Comparison of ENCODE assay signal across 8 cellular contexts in the genomic region with DNA sequence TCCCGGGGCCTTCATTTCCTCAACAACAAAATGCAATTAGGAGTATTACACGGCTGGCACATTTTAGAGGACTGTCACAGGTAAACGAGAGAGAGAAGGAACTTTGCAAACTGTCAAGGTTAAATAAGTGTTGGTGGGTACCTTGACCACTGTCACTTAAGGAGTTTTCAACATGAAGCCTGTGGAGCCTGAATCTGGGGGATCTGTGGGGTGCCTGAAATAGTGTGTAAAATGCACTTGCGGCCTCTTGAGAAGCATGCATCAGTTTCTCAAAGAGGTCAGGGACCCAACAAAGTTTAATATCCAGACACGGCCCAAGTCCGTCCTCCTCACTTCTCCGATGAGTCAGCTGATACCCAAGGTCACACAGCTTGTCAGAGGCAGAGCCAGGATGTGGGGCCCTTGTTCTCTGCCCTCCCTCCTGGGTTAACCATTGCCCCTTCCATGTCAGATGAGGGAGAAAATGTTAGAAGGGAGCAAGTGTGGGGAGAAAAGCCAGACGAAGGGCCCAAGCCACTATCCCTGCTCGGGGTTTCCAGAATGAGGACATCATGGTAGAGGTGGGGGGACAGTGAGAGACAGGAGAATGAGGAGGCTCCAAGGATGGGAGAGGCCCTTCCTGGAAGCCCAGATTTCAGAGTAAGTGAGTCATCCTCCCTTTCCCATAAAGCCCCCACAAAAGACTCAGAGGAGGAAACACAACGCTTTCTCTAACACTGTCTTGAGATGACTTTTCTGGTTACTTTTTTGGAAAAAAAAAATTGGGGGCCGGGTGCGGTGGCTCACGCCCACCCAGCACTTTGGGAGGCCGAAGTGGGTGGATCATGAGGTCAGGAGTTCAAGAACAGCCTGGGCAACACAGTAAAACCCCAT. TPM values are rescaled to one million over a fixed set of nuclear protein-coding genes. Genes with fewer than 3 reads are reported as not detected.
A peak's percentile ranks its signal among the peaks of the same experiment; 100 is the strongest.
DNase-seq lines count a peak whose midpoint lies in the region; ATAC-seq lines count a peak whose summit lies in the region.

No MANE protein-coding gene starts in this region.

- ATAC-seq in activated T-cell treated with anti-CD3 and anti-CD28 coated beads, Interleukin-2, amount 50 U/mL, for 72 hours (replicated peaks in 1 of 2), result peak; percentile 43 to 58
- peak; percentile 60 for ATAC-seq in stimulated activated naive CD8-positive, alpha-beta T cell treated with anti-CD3 and anti-CD28 coated beads, Interleukin-15, amount 100 ng/mL, for 72 hours

- peaks cover 61% of the 10 kb centered on the region for H3K4me1 Mint-ChIP-seq in activated T-cell treated with anti-CD3 and anti-CD28 coated beads, Interleukin-2, amount 50 U/mL, for 72 hours (ENCODE audit: low read depth)
- H3K4me1 Mint-ChIP-seq in stimulated activated naive CD8-positive, alpha-beta T cell treated with anti-CD3 and anti-CD28 coated beads, Interleukin-15, amount 100 ng/mL, for 72 hours, result peaks cover 43% of the 10 kb centered on the region

- H3K4me3 Mint-ChIP-seq in activated T-cell treated with anti-CD3 and anti-CD28 coated beads, Interleukin-2, amount 50 U/mL, for 72 hours, result peak overlapping the region; percentile 77 to 80
- H3K4me3 Mint-ChIP-seq in stimulated activated naive CD8-positive, alpha-beta T cell treated with anti-CD3 and anti-CD28 coated beads, Interleukin-15, amount 100 ng/mL, for 72 hours, result peak overlapping the region; percentile 53 to 66

- H3K27me3 Mint-ChIP-seq in activated T-cell treated with anti-CD3 and anti-CD28 coated beads, Interleukin-2, amount 50 U/mL, for 72 hours (ENCODE audit: low read depth), result no peaks in the 10 kb centered on the region
- no peaks in the 10 kb centered on the region for H3K27me3 Mint-ChIP-seq in stimulated activated naive CD8-positive, alpha-beta T cell treated with anti-CD3 and anti-CD28 coated beads, Interleukin-15, amount 100 ng/mL, for 72 hours

- H3K9me3 Mint-ChIP-seq in activated T-cell treated with anti-CD3 and anti-CD28 coated beads, Interleukin-2, amount 50 U/mL, for 72 hours, result no peaks in the 10 kb centered on the region
- no peaks in the 10 kb centered on the region for H3K9me3 Mint-ChIP-seq in stimulated activated naive CD8-positive, alpha-beta T cell treated with anti-CD3 and anti-CD28 coated beads, Interleukin-15, amount 100 ng/mL, for 72 hours

- peaks cover 0 to 2% of the 10 kb centered on the region in 2 donors for H3K36me3 Mint-ChIP-seq in activated T-cell treated with anti-CD3 and anti-CD28 coated beads, Interleukin-2, amount 50 U/mL, for 72 hours (ENCODE audit: insufficient read depth in 2 of 2)

- peak overlapping the region; percentile 96 for H3K27ac Mint-ChIP-seq in activated T-cell treated with anti-CD3 and anti-CD28 coated beads, Interleukin-2, amount 50 U/mL, for 72 hours
- peak overlapping the region; percentile 14 to 83 for H3K27ac Mint-ChIP-seq in stimulated activated naive CD8-positive, alpha-beta T cell treated with anti-CD3 and anti-CD28 coated beads, Interleukin-15, amount 100 ng/mL, for 72 hours

- DNase-seq in activated CD4-positive, alpha-beta T cell treated with anti-CD3 and anti-CD28 coated beads for 48 hours, result peak; percentile 44
- no peak for DNase-seq in activated CD4-positive, alpha-beta T cell treated with anti-CD3 and anti-CD28 coated beads for 4 hours
- peak; percentile 42 to 58 for DNase-seq in activated T-cell treated with anti-CD3 and anti-CD28 coated beads, Interleukin-2, amount 50 U/mL, for 72 hours
- DNase-seq in kidney tubule cell (ENCODE audit: low spot score) (peak; percentile 82), NOMO-1 treated with DMSO at 0.1 percent for 48 hours (lab: John Stamatoyannopoulos, UW; ENCODE audit: unreplicated experiment) (no peak), CD1c-positive myeloid dendritic cell (ENCODE audit: extremely low spot score) (no peak), epidermal melanocyte (ENCODE audit: insufficient read length, low spot score) (no peak)
- DNase-seq in stimulated activated naive CD8-positive, alpha-beta T cell treated with anti-CD3 and anti-CD28 coated beads, Interleukin-15, amount 100 ng/mL, for 72 hours, result peak in 1 of 2 donors; percentile 62

RNA-seq across cellular contexts. Expression of a gene that starts 42.2 kb away (rescaled TPM):
- under 1 TPM; 0.26 to 0.65 TPM for total RNA-seq in activated T-cell treated with anti-CD3 and anti-CD28 coated beads, Interleukin-2, amount 50 U/mL, for 72 hours

RNA-seq across cellular contexts. Expression of a gene that starts 49.9 kb away (rescaled TPM):
- total RNA-seq in activated T-cell treated with anti-CD3 and anti-CD28 coated beads, Interleukin-2, amount 50 U/mL, for 72 hours, result 10 to 100 TPM; 62.6 to 70.4 TPM

Comparison
In these comparisons a context has a peak if more than half of its experiments do, and no peak if none do; other contexts are left out.
1. DNase-seq: peak in activated CD4-positive, alpha-beta T cell treated with anti-CD3 and anti-CD28 coated beads for 48 hours (single experiment), activated T-cell treated with anti-CD3 and anti-CD28 coated beads, Interleukin-2, amount 50 U/mL, for 72 hours (2 of 2) and kidney tubule cell (single experiment); none in activated CD4-positive, alpha-beta T cell treated with anti-CD3 and anti-CD28 coated beads for 4 hours (0 of 2), NOMO-1 treated with DMSO at 0.1 percent for 48 hours (single experiment), CD1c-positive myeloid dendritic cell (single experiment) and epidermal melanocyte (single experiment).